In genomic region chr6:125192610-125192930, GRCh38 we compare ENCODE assay signal across 11 cellular contexts. TPM values are rescaled to one million over a fixed set of nuclear protein-coding genes. Genes with fewer than 3 reads are reported as not detected.
DNase-seq lines count a peak whose midpoint lies in the region; ATAC-seq, FAIRE-seq and TF ChIP-seq lines count a peak whose summit lies in the region.
"Had no signal": no experiment of that assay in that cellular context is flagged by ENCODE, and none has a peak within 500 bp of the region (broad histone marks: within the 10 kb centered on the region; RNA-seq: fewer than 3 reads in every experiment).

No MANE protein-coding gene starts in this region.

- no peaks in the 10 kb centered on the region for H3K36me3 ChIP-seq in esophagus (ENCODE audit: control insufficient read depth in 2 of 2, insufficient read depth in 2 of 2, low read length in 1 of 2)
- H3K36me3 ChIP-seq: SJSA1 had no signal

- H3K36me3 Mint-ChIP-seq in CD4-positive, alpha-beta T cell (ENCODE audit: low read depth) = no peaks in the 10 kb centered on the region
- H3K36me3 Mint-ChIP-seq in activated T-cell treated with anti-CD3 and anti-CD28 coated beads, Interleukin-2, amount 50 U/mL, for 4 hours (ENCODE audit: insufficient read depth) = no peaks in the 10 kb centered on the region

- H3K4me3 Mint-ChIP-seq in CD4-positive, alpha-beta T cell = no peak overlapping the region
- no peak overlapping the region for H3K4me3 Mint-ChIP-seq in activated T-cell treated with anti-CD3 and anti-CD28 coated beads, Interleukin-2, amount 50 U/mL, for 4 hours

- ATAC-seq in CD4-positive, alpha-beta T cell (ENCODE audit: poor library complexity) = no peak
- ATAC-seq in GM21619 (IDR thresholded peaks at IDR 0.05; ENCODE audit: unreplicated experiment) (peak; percentile 8), HG03571 (IDR thresholded peaks at IDR 0.05; ENCODE audit: unreplicated experiment) (peak; percentile 10)
- ATAC-seq in activated T-cell treated with anti-CD3 and anti-CD28 coated beads, Interleukin-2, amount 50 U/mL, for 4 hours = no peak

- DNase-seq in CD4-positive, alpha-beta T cell = no peak
- DNase-seq in GM12891 (ENCODE audit: insufficient read length, low spot score) = no peak
- DNase-seq in frontal cortex (ENCODE audit: low spot score in 2 of 2) = no peak
- no peak for DNase-seq in activated T-cell treated with anti-CD3 and anti-CD28 coated beads, Interleukin-2, amount 50 U/mL, for 4 hours
- no peak for DNase-seq in NCI-H1092 (lab: John Stamatoyannopoulos, UW)
- DNase-seq: C1 segment of cervical spinal cord, NCI-H524 treated with DMSO at 0.1 percent for 48 hours had no signal

- FAIRE-seq in GM12891 (lab: Jason Lieb, UNC) (no peak), frontal cortex (lab: Jason Lieb, UNC) (no peak)

- no peak overlapping the region for H3K4me3 ChIP-seq in esophagus (ENCODE audit: low read depth in 1 of 2, low read length in 2 of 2)
- H3K4me3 ChIP-seq: SJSA1 had no signal

- no peaks in the 10 kb centered on the region for H3K9me3 Mint-ChIP-seq in CD4-positive, alpha-beta T cell
- H3K9me3 Mint-ChIP-seq in activated T-cell treated with anti-CD3 and anti-CD28 coated beads, Interleukin-2, amount 50 U/mL, for 4 hours = no peaks in the 10 kb centered on the region

- intact Hi-C loops in CD4-positive, alpha-beta T cell (cut with DNase I, micrococcal nuclease) = loop anchor here in 1 of 2 experiments (5.0 kb wide), 1 partner anchor 560 kb away; no protein-coding TSS in a partner anchor

- peaks cover 10% of the 10 kb centered on the region for H3K27me3 Mint-ChIP-seq in CD4-positive, alpha-beta T cell
- no peaks in the 10 kb centered on the region for H3K27me3 Mint-ChIP-seq in activated T-cell treated with anti-CD3 and anti-CD28 coated beads, Interleukin-2, amount 50 U/mL, for 4 hours (ENCODE audit: low read depth)

- peak; percentile 37 for TF ChIP-seq CTCF in CD4-positive, alpha-beta T cell (IDR thresholded peaks at IDR 0.05)

- peaks cover 3 to 5% of the 10 kb centered on the region in 2 donors for H3K4me1 ChIP-seq in esophagus (ENCODE audit: control insufficient read depth in 2 of 2, insufficient read depth in 2 of 2, low read length in 1 of 2)

- no peak overlapping the region for H3K27ac ChIP-seq in CD4-positive, alpha-beta T cell (ENCODE audit: low read depth, low read length)
- H3K27ac ChIP-seq in esophagus (ENCODE audit: low read depth in 2 of 2, low read length in 1 of 2) = peak overlapping the region; percentile 81 to 89
- H3K27ac ChIP-seq: SJSA1 had no signal

- no peaks in the 10 kb centered on the region for H3K9me3 ChIP-seq in CD4-positive, alpha-beta T cell (ENCODE audit: control insufficient read depth, low read length)
- H3K9me3 ChIP-seq in esophagus (ENCODE audit: control insufficient read depth in 2 of 2, insufficient read depth in 1 of 2, low read depth in 1 of 2, low read length in 1 of 2) = no peaks in the 10 kb centered on the region
- H3K9me3 ChIP-seq: SJSA1 had no signal

- TF ChIP-seq POLR2A in GM12891 (IDR thresholded peaks at IDR 0.05; ENCODE audit: low read depth, low read length) = no peak

- 88 to 92% methylated on average over 5 of the region's 5 CpGs for WGBS in esophagus, 2 donors

- POLR2A ChIA-PET in CD4-positive, alpha-beta T cell (lab: Charles Lee) = no interaction called here

- H3K4me1 Mint-ChIP-seq in CD4-positive, alpha-beta T cell (ENCODE audit: low read depth) = no peaks in the 10 kb centered on the region
- H3K4me1 Mint-ChIP-seq in activated T-cell treated with anti-CD3 and anti-CD28 coated beads, Interleukin-2, amount 50 U/mL, for 4 hours (ENCODE audit: low read depth) = peaks cover 2% of the 10 kb centered on the region

- H3K27ac Mint-ChIP-seq in CD4-positive, alpha-beta T cell = no peak overlapping the region

- CTCF ChIA-PET in CD4-positive, alpha-beta T cell (lab: Charles Lee) = interaction anchor here (0.9 kb wide), 1 partner anchor 11 kb away, joined by 4 read pairs; no protein-coding TSS in a partner anchor

- H3K27me3 ChIP-seq in CD4-positive, alpha-beta T cell (ENCODE audit: control insufficient read depth, insufficient read depth, low read length) = no peaks in the 10 kb centered on the region
- no peaks in the 10 kb centered on the region for H3K27me3 ChIP-seq in esophagus (ENCODE audit: control insufficient read depth in 1 of 2, insufficient read depth in 2 of 2, low read length in 2 of 2)
- H3K27me3 ChIP-seq: SJSA1 had no signal

TF ChIP-seq in GM12891, 5 proteins besides CTCF, POLR2A, EP300 and RAD21:
- no peak for TF ChIP-seq PAX5 (IDR thresholded peaks at IDR 0.05; ENCODE audit: insufficient read depth, low read length, severe bottlenecking)
- no peak for TF ChIP-seq TAF1 (IDR thresholded peaks at IDR 0.05; ENCODE audit: low read depth, low read length)
- TF ChIP-seq POU2F2 (IDR thresholded peaks at IDR 0.05; ENCODE audit: low read depth, low read length) = no peak
- TF ChIP-seq SPI1 (IDR thresholded peaks at IDR 0.05; ENCODE audit: low read depth, low read length) = no peak
- no peak for TF ChIP-seq POLR2AphosphoS5 (IDR thresholded peaks at IDR 0.05; ENCODE audit: low read depth, low read length)

RNA-seq across cellular contexts. Expression of gene TPD52L1, which starts 39.0 kb away (rescaled TPM):
- not detected for total RNA-seq in CD4-positive, alpha-beta T cell
- 100 to 1,000 TPM; 154 to 245 TPM for polyA plus RNA-seq in esophagus
- 0.08 TPM for polyA plus RNA-seq in GM12891 (2012; ENCODE audit: low read depth, missing spikeins)
- 9.4 TPM for total RNA-seq in frontal cortex
- under 1 TPM; 0.65 to 0.79 (median 0.66) TPM for total RNA-seq in activated T-cell treated with anti-CD3 and anti-CD28 coated beads, Interleukin-2, amount 50 U/mL, for 4 hours

Comparison
In these comparisons a context has a peak if more than half of its experiments do, and no peak if none do; other contexts are left out.
1. ATAC-seq: peak in GM21619 (single experiment) and HG03571 (single experiment); none in CD4-positive, alpha-beta T cell (single experiment) and activated T-cell treated with anti-CD3 and anti-CD28 coated beads, Interleukin-2, amount 50 U/mL, for 4 hours (0 of 2).